Comparison of ENCODE assay signal across 8 cellular contexts in genomic region chr6:127547215-127547614, GRCh38. TPM values are rescaled to one million over a fixed set of nuclear protein-coding genes. Genes with fewer than 3 reads are reported as not detected.
DNase-seq lines count a peak whose midpoint lies in the region; ATAC-seq and TF ChIP-seq lines count a peak whose summit lies in the region.

No MANE protein-coding gene starts in this region.

- H3K27me3 ChIP-seq in DND-41 (ENCODE audit: insufficient read depth, low read length, poor library complexity) (no peaks in the 10 kb centered on the region), HCT116 (ENCODE audit: insufficient read depth, low read length) (no peaks in the 10 kb centered on the region), lower lobe of right lung (ENCODE audit: low read depth) (no peaks in the 10 kb centered on the region), left ventricle myocardium inferior (ENCODE audit: low read depth) (peaks cover 21% of the 10 kb centered on the region)

- H3K4me2 ChIP-seq in DND-41 (ENCODE audit: insufficient read depth, low read length) (no peak overlapping the region), HCT116 (ENCODE audit: low read length) (no peak overlapping the region)

- H3K79me2 ChIP-seq in DND-41 (ENCODE audit: insufficient read depth, low read length) (no peaks in the 10 kb centered on the region), HCT116 (ENCODE audit: insufficient read depth, low read length) (no peaks in the 10 kb centered on the region)

- no TSS peak for BruUV-seq in HCT116 (replicated peaks; lab: Mats Ljungman, UMichigan)

- no peak for DNase-seq in DND-41
- DNase-seq in HCT116 (ENCODE audit: low read depth, low spot score) = no peak
- DNase-seq in lower lobe of right lung = no peak
- no peak for DNase-seq in left ventricle myocardium inferior

- H3K27ac ChIP-seq in DND-41 (ENCODE audit: low read length) (no peak overlapping the region), HCT116 (ENCODE audit: low read depth, low read length) (no peak overlapping the region), lower lobe of right lung (no peak overlapping the region), left ventricle myocardium inferior (replicated peaks) (no peak overlapping the region)

- no peaks in the 10 kb centered on the region for H3K36me3 ChIP-seq in DND-41 (ENCODE audit: insufficient read depth, low read length)
- H3K36me3 ChIP-seq in HCT116 (ENCODE audit: control insufficient read depth in 1 of 2, insufficient read depth in 2 of 2, low read length in 2 of 2) = no peaks in the 10 kb centered on the region
- H3K36me3 ChIP-seq in lower lobe of right lung = no peaks in the 10 kb centered on the region
- H3K36me3 ChIP-seq in left ventricle myocardium inferior = no peaks in the 10 kb centered on the region

- CTCF ChIA-PET in HCT116 (lab: Charles Lee) = no interaction called here

- no peak overlapping the region for H3K4me3 ChIP-seq in DND-41 (ENCODE audit: low read depth in 1 of 2, low read length in 2 of 2)
- no peak overlapping the region for H3K4me3 ChIP-seq in HCT116 (replicated peaks in 1 of 2; ENCODE audit: low read depth in 1 of 2, low read length in 2 of 2)
- H3K4me3 ChIP-seq in WI38 (ENCODE audit: low read depth, low read length) = no peak overlapping the region
- H3K4me3 ChIP-seq in lower lobe of right lung = no peak overlapping the region
- H3K4me3 ChIP-seq in left ventricle myocardium inferior = no peak overlapping the region

- TF ChIP-seq POLR2A in HCT116 (IDR thresholded peaks at IDR 0.05; ENCODE audit: borderline replicate concordance, extremely low read depth, insufficient read depth, insufficient read length) = no peak

- no peaks in the 10 kb centered on the region for H3K9me2 ChIP-seq in HCT116 (ENCODE audit: insufficient read depth)

- H4K20me1 ChIP-seq in DND-41 (ENCODE audit: insufficient read depth, low read length) (no peaks in the 10 kb centered on the region), HCT116 (ENCODE audit: insufficient read depth) (no peaks in the 10 kb centered on the region)

- POLR2A ChIA-PET in HCT116 (lab: Charles Lee) = interaction anchor here (0.5 kb wide), 1 partner anchor 21 kb away, joined by 3 read pairs; no protein-coding TSS in a partner anchor

- H3K4me1 ChIP-seq in DND-41 (ENCODE audit: insufficient read depth, low read length) (no peaks in the 10 kb centered on the region), HCT116 (ENCODE audit: control insufficient read depth in 1 of 2, insufficient read depth in 2 of 2, low read length in 2 of 2) (no peaks in the 10 kb centered on the region), lower lobe of right lung (no peaks in the 10 kb centered on the region), left ventricle myocardium inferior (no peaks in the 10 kb centered on the region)

- no peak overlapping the region for H2AFZ ChIP-seq in DND-41 (ENCODE audit: low read depth, low read length)
- no peak overlapping the region for H2AFZ ChIP-seq in HCT116 (ENCODE audit: low read depth, low read length, poor library complexity, severe bottlenecking)

- TF ChIP-seq RAD21 in HCT116 (IDR thresholded peaks at IDR 0.05; ENCODE audit: low read depth) = 0 out of 2 replicates have a peak, but pooled peaks have one; percentile 12

- H3K9me3 ChIP-seq in DND-41 (ENCODE audit: insufficient read depth, low read length, severe bottlenecking) = no peaks in the 10 kb centered on the region
- H3K9me3 ChIP-seq in HCT116 (ENCODE audit: control insufficient read depth in 1 of 2, insufficient read depth in 1 of 2, low read depth in 1 of 2, low read length in 2 of 2) = no peaks in the 10 kb centered on the region
- H3K9me3 ChIP-seq in lower lobe of right lung = no peaks in the 10 kb centered on the region
- no peaks in the 10 kb centered on the region for H3K9me3 ChIP-seq in left ventricle myocardium inferior (replicated peaks)

- TF ChIP-seq CTCF in DND-41 (IDR thresholded peaks at IDR 0.05; ENCODE audit: borderline replicate concordance, extremely low read depth, low read length, poor library complexity, severe bottlenecking) = peak; percentile 44
- peak in 2 of 3 experiments; percentile 53; a peak in 4 of 6 replicates for TF ChIP-seq CTCF in HCT116 (IDR thresholded peaks at IDR 0.05 in 2 of 3, conservative IDR thresholded peaks at IDR 0.05 in 1 of 3; ENCODE audit: borderline replicate concordance in 1 of 3, insufficient read depth in 1 of 3, low read depth in 2 of 3, low read length in 2 of 3)
- peak; percentile 27; the same call in 1 of the 2 replicates for TF ChIP-seq CTCF in WI38 (IDR thresholded peaks at IDR 0.05; ENCODE audit: low read depth, low read length)
- peak; percentile 35 for TF ChIP-seq CTCF in lower lobe of right lung (IDR thresholded peaks at IDR 0.05)
- no peak for TF ChIP-seq CTCF in left ventricle myocardium inferior (IDR thresholded peaks at IDR 0.05; ENCODE audit: borderline replicate concordance)

- RAD21 ChIA-PET in HCT116 (lab: Charles Lee; ENCODE audit: low non-redundant PET in 1 of 2, low total read pairs in 2 of 2, uncharacterized antibody in 2 of 2, unreplicated experiment in 2 of 2) = no interaction called here

- intact Hi-C loops in HCT116 (cut with micrococcal nuclease) = no loop called here
- intact Hi-C loops in lower lobe of right lung (cut with DNase I) = no loop called here
- intact Hi-C loops in left ventricle myocardium inferior (cut with micrococcal nuclease) = no loop called here

- no peak overlapping the region for H3K9ac ChIP-seq in DND-41 (ENCODE audit: low read depth, low read length)
- H3K9ac ChIP-seq in HCT116 (ENCODE audit: low read length) = no peak overlapping the region

- peak; percentile 56; the same call in 2 of the 3 replicates for ATAC-seq in DND-41 (ENCODE audit: insufficient read depth, low read depth)
- ATAC-seq in HCT116 = peak; percentile 61
- peak in 1 of 2 donors; percentile 34 for ATAC-seq in lower lobe of right lung
- ATAC-seq in GM21528 (IDR thresholded peaks at IDR 0.05; ENCODE audit: low FRiP score, unreplicated experiment) = no peak
- no peak for ATAC-seq in HG03108 (IDR thresholded peaks at IDR 0.05; ENCODE audit: unreplicated experiment)
- no peak for ATAC-seq in GM18909 (IDR thresholded peaks at IDR 0.05; ENCODE audit: poor library complexity, unreplicated experiment)

TF ChIP-seq in HCT116, 20 proteins besides CTCF, POLR2A, EP300 and RAD21 (continues in another document):
- TF ChIP-seq JUND (IDR thresholded peaks at IDR 0.05) = no peak
- TF ChIP-seq, protein P1, sequence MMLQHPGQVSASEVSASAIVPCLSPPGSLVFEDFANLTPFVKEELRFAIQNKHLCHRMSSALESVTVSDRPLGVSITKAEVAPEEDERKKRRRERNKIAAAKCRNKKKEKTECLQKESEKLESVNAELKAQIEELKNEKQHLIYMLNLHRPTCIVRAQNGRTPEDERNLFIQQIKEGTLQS (IDR thresholded peaks at IDR 0.05) = no peak
- TF ChIP-seq, protein P2, sequence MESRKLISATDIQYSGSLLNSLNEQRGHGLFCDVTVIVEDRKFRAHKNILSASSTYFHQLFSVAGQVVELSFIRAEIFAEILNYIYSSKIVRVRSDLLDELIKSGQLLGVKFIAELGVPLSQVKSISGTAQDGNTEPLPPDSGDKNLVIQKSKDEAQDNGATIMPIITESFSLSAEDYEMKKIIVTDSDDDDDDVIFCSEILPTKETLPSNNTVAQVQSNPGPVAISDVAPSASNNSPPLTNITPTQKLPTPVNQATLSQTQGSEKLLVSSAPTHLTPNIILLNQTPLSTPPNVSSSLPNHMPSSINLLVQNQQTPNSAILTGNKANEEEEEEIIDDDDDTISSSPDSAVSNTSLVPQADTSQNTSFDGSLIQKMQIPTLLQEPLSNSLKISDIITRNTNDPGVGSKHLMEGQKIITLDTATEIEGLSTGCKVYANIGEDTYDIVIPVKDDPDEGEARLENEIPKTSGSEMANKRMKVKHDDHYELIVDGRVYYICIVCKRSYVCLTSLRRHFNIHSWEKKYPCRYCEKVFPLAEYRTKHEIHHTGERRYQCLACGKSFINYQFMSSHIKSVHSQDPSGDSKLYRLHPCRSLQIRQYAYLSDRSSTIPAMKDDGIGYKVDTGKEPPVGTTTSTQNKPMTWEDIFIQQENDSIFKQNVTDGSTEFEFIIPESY (IDR thresholded peaks at IDR 0.05; ENCODE audit: extremely low read depth, insufficient replicate concordance, low read length) = no peak
- TF ChIP-seq TCF7L2 (IDR thresholded peaks at IDR 0.05; ENCODE audit: borderline replicate concordance, extremely low read depth, insufficient read depth, insufficient read length) = no peak
- no peak for TF ChIP-seq CBX3 (IDR thresholded peaks at IDR 0.05; ENCODE audit: low read depth)
- no peak for TF ChIP-seq ELF1 (IDR thresholded peaks at IDR 0.05; ENCODE audit: borderline replicate concordance, low read depth)
- TF ChIP-seq MAX (IDR thresholded peaks at IDR 0.05) = no peak
- TF ChIP-seq CEBPB (IDR thresholded peaks at IDR 0.05; ENCODE audit: low read depth) = no peak
- TF ChIP-seq SP1 (IDR thresholded peaks at IDR 0.05; ENCODE audit: low read depth) = no peak
- no peak for TF ChIP-seq SIN3A (IDR thresholded peaks at IDR 0.05; ENCODE audit: low read depth)
- TF ChIP-seq SRF (IDR thresholded peaks at IDR 0.05; ENCODE audit: low read depth) = no peak
- TF ChIP-seq POLR2AphosphoS5 (IDR thresholded peaks at IDR 0.05; ENCODE audit: low read depth, low read length) = no peak

RNA-seq across cellular contexts. Expression of gene C6orf58, which starts 29.8 kb away (rescaled TPM):
- total RNA-seq in HCT116 (2021; ENCODE audit: unreplicated experiment) (0.20 TPM), lower lobe of right lung (not detected), left ventricle myocardium inferior (not detected)
- 0.05 TPM in 1 of 2 replicates, not detected in the other for polyA plus RNA-seq in HCT116 (2012)

Comparison
In these comparisons a context has a peak if more than half of its experiments do, and no peak if none do; other contexts are left out.
1. ATAC-seq: peak in DND-41 (single experiment) and HCT116 (single experiment); none in GM21528 (single experiment), HG03108 (single experiment) and GM18909 (single experiment).